Comparison of ENCODE assay signal across 31 cellular contexts in the genomic region with DNA sequence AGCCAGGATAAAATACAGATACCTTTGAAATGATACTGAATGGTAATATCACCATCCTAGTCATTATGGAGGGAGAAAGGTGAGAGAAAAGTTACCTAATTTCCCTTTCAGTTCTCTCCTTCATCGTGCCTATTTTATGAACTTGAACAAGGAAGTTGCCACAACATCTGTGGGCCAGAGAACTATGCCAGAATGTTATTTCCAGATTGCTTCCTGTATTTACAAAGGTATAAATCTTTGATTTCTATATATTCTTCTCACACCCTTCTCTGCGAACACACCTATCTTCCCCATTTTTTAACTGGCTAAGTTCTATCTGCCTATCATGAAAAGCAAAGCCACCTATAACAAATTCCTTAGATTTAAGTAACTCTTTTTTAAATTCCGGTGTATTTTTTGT.
"Had no signal": no experiment of that assay in that cellular context is flagged by ENCODE, and none has a peak within 500 bp of the region (broad histone marks: within the 10 kb centered on the region; RNA-seq: fewer than 3 reads in every experiment).

No MANE protein-coding gene starts in this region.

- H3K36me3 ChIP-seq: MG63, SJCRH30 had no signal

- H3K9me3 ChIP-seq: MG63, SJCRH30 had no signal

- H3K4me2 ChIP-seq: PC-9 had no signal

- H3K27ac ChIP-seq: PC-9, RWPE1, SJCRH30, SK-N-MC had no signal

- FAIRE-seq: RCC 7860 had no signal

- ATAC-seq: Panc1, Right ventricle myocardium inferior, SK-N-SH treated with all-trans-retinoic acid at 6 μM for 48 hours, T-cell had no signal

- H3K27me3 ChIP-seq: MG63, SJCRH30 had no signal

- H3K4me1 ChIP-seq: SJCRH30 had no signal

- H3K4me3 ChIP-seq: MG63, PC-9, SJCRH30, SK-N-MC had no signal

- DNase-seq: Kasumi-1, KG1, MG63, NCI-H1048, NCI-H1092 treated with DMSO at 0.1 percent for 48 hours, NCI-H1105 treated with DMSO at 0.1 percent for 48 hours, NCI-H1436, NCI-H146, NCI-H1694, NCI-H187, NCI-H1930, NCI-H2029 treated with DMSO at 0.1 percent for 48 hours, NCI-H2171 treated with DMSO at 0.1 percent for 48 hours, NCI-H2227 treated with DMSO at 0.1 percent for 48 hours, NCI-H446 treated with DMSO at 0.1 percent for 48 hours, NCI-H510A, NCI-H524, NCI-H526, NCI-H69, NCI-H748 treated with DMSO at 0.1 percent for 48 hours, PC-9, SHP77, SIG-M5, SJCRH30, T-cell had no signal

- H2AFZ ChIP-seq: PC-9 had no signal
